Comparison of ENCODE assay signal across 8 cellular contexts in genomic region chr1:226063362-226064167, GRCh38. TPM values are rescaled to one million over a fixed set of nuclear protein-coding genes. Genes with fewer than 3 reads are reported as not detected.
DNase-seq lines count a peak whose midpoint lies in the region.

No MANE protein-coding gene starts in this region.

- peak overlapping the region; percentile 58 for H2AFZ ChIP-seq in GM23248

- no peaks in the 10 kb centered on the region for H3K9me2 ChIP-seq in GM23248 (ENCODE audit: insufficient read depth)

- DNase-seq in GM04504 (ENCODE audit: low read depth) (peak; percentile 14), GM23248 (peak; percentile 74), NCI-H1105 (lab: John Stamatoyannopoulos, UW) (peak; percentile 9), mesendoderm (peak; percentile 64), GF-D8 (lab: John Stamatoyannopoulos, UW) (no peak)
- peak; percentile 42 to 46 for DNase-seq in activated CD4-positive, alpha-beta T cell treated with anti-CD3 and anti-CD28 coated beads, Interleukin-2, amount 50 U/mL, for 48 hours
- DNase-seq in effector CD8-positive, alpha-beta T cell (lab: John Stamatoyannopoulos, UW) = peak; percentile 29
- DNase-seq in stimulated activated CD8-positive, alpha-beta memory T cell treated with anti-CD3 and anti-CD28 coated beads, Interleukin-7, amount 100 ng/mL, for 1 hour (ENCODE audit: low read depth in 2 of 2) = peak; percentile 10 to 15

- H3K27me3 ChIP-seq in GM23248 (replicated peaks; ENCODE audit: insufficient read depth) (no peaks in the 10 kb centered on the region), mesendoderm (ENCODE audit: insufficient read depth, low read length, poor library complexity) (no peaks in the 10 kb centered on the region)

- H3K4me2 ChIP-seq in GM23248 (ENCODE audit: unreplicated experiment) = peak overlapping the region; percentile 78
- peak overlapping the region; percentile 44 for H3K4me2 ChIP-seq in mesendoderm (ENCODE audit: low read length)

- H4K20me1 ChIP-seq in GM23248 (ENCODE audit: insufficient read depth) = peaks cover 22% of the 10 kb centered on the region; the same call in 1 of the 2 replicates

- H3K56ac ChIP-seq in mesendoderm (ENCODE audit: low read length) = peak overlapping the region; percentile 94

- peak overlapping the region; percentile 96 for H3K9ac ChIP-seq in GM23248
- H3K9ac ChIP-seq in mesendoderm (ENCODE audit: low read length) = peak overlapping the region; percentile 96

- H4K8ac ChIP-seq in mesendoderm (ENCODE audit: low read depth, low read length) = no peak overlapping the region

- H2BK5ac ChIP-seq in mesendoderm (ENCODE audit: low read length) = peak overlapping the region; percentile 27

- H2BK120ac ChIP-seq in mesendoderm (ENCODE audit: low read depth, low read length) = peak overlapping the region; percentile 33

- H2AK5ac ChIP-seq in mesendoderm (ENCODE audit: low read length) = peak overlapping the region; percentile 45

- H3K36me3 ChIP-seq in GM23248 (ENCODE audit: low read depth) (peaks cover 16% of the 10 kb centered on the region), mesendoderm (ENCODE audit: control insufficient read depth, insufficient read depth, low read length) (peaks cover 10% of the 10 kb centered on the region)

- H3K79me1 ChIP-seq in mesendoderm (ENCODE audit: low read length) = peaks cover 2% of the 10 kb centered on the region

- 1 to 2% methylated on average over 37 of the region's 37 CpGs for WGBS in GM23248 (ENCODE audit: low coverage in 1 of 2, low lambda C conversion rate in 2 of 2, missing lambda C conversion rate in 2 of 2), 2 experiments
- no CpG with 5 or more reads among the region's 37 CpGs for WGBS in mesendoderm (ENCODE audit: extremely low coverage, insufficient coverage, low lambda C conversion rate)

- peaks cover 23% of the 10 kb centered on the region for H3K4me1 ChIP-seq in GM23248 (ENCODE audit: insufficient read depth)
- peaks cover 6% of the 10 kb centered on the region for H3K4me1 ChIP-seq in mesendoderm (ENCODE audit: control insufficient read depth, low read depth, low read length)

- no peak overlapping the region for H4K5ac ChIP-seq in mesendoderm (ENCODE audit: low read length)

- H3F3A ChIP-seq in GM23248 (ENCODE audit: insufficient read depth) = peaks cover 31% of the 10 kb centered on the region

- H3K4me3 ChIP-seq in GM23248 (peak overlapping the region; percentile 92), mesendoderm (ENCODE audit: low read length) (peak overlapping the region; percentile 93)

- H3K4ac ChIP-seq in mesendoderm (ENCODE audit: low read depth, low read length) = peak overlapping the region; percentile 92

- H3K23ac ChIP-seq in mesendoderm (ENCODE audit: low read length) = no peak overlapping the region

- in situ Hi-C loops in GM23248 (cut with MboI) = no loop called here

- peak overlapping the region; percentile 99 for H3K27ac ChIP-seq in GM23248
- H3K27ac ChIP-seq in mesendoderm (ENCODE audit: low read depth, low read length) = peak overlapping the region; percentile 96

- H3K9me3 ChIP-seq in GM23248 (ENCODE audit: low read depth) = no peaks in the 10 kb centered on the region

- no peak overlapping the region for H2BK15ac ChIP-seq in mesendoderm (replicated peaks; ENCODE audit: low read depth)

- peak overlapping the region; percentile 100 for H3K18ac ChIP-seq in mesendoderm (ENCODE audit: low read length)

- H3K79me2 ChIP-seq in GM23248 (ENCODE audit: insufficient read depth) (peaks cover 55% of the 10 kb centered on the region), mesendoderm (ENCODE audit: control insufficient read depth, insufficient read depth, low read length) (peaks cover 50% of the 10 kb centered on the region)

RNA-seq across cellular contexts. Expression of gene H3-3A, which starts 1.0 kb away (rescaled TPM):
- total RNA-seq in GM23248 (2014; rRNA removed; shearing (Covaris generic)) = 140 and 212 TPM in 2 replicates
- 262 and 264 TPM in 2 replicates for polyA plus RNA-seq in GM23248 (2016; fragmentation: Nextera tagmentation; extraction: Ambion mirVana)
- polyA plus RNA-seq in mesendoderm (2013, experiment 1 of 2) = 2,059 TPM
- polyA plus RNA-seq in mesendoderm (2013, experiment 2 of 2) = 2,049 TPM
